In genomic region chr13:45207319-45207718, GRCh38 we compare ENCODE assay signal across 10 cellular contexts. TPM values are rescaled to one million over a fixed set of nuclear protein-coding genes. Genes with fewer than 3 reads are reported as not detected.
DNase-seq lines count a peak whose midpoint lies in the region; ATAC-seq and TF ChIP-seq lines count a peak whose summit lies in the region.
"Had no signal": no experiment of that assay in that cellular context is flagged by ENCODE, and none has a peak within 500 bp of the region (broad histone marks: within the 10 kb centered on the region; RNA-seq: fewer than 3 reads in every experiment).

No MANE protein-coding gene starts in this region.

- peaks cover 20% of the 10 kb centered on the region for H3K36me3 Mint-ChIP-seq in mesothelial cell of epicardium

- H3K27me3 Mint-ChIP-seq in mesothelial cell of epicardium (ENCODE audit: low read depth), result no peaks in the 10 kb centered on the region

- H3K9me3 ChIP-seq in AG04450 (ENCODE audit: control insufficient read depth, insufficient read depth, low read length), result no peaks in the 10 kb centered on the region
- H3K9me3 ChIP-seq: BE2C had no signal

- peaks cover 19% of the 10 kb centered on the region for H3K4me1 Mint-ChIP-seq in mesothelial cell of epicardium

- no peak for ATAC-seq in GM19324 (IDR thresholded peaks at IDR 0.05; ENCODE audit: low FRiP score, unreplicated experiment)

- in situ Hi-C loops in brain microvascular endothelial cell (cut with HindIII; ENCODE audit: low pct_ligation_motif_present, low sequenced_read_pairs), result no loop called here

- TF ChIP-seq CTCF in AG04450 (IDR thresholded peaks at IDR 0.05; ENCODE audit: low read depth, low read length) (no peak), brain microvascular endothelial cell (IDR thresholded peaks at IDR 0.05; ENCODE audit: low read depth, low read length, missing control alignments) (no peak), mesothelial cell of epicardium (IDR thresholded peaks at IDR 0.05; ENCODE audit: unreplicated experiment) (no peak)

- POLR2A ChIA-PET in AG04450 (lab: Yijun Ruan, JAX), result interaction anchor here (0.6 kb wide), 2 partner anchors 58 to 771 kb away, joined by 3 to 4 read pairs; no protein-coding TSS in a partner anchor

- CTCF ChIA-PET in AG04450 (lab: Charles Lee), result interaction anchor here (0.6 kb wide), 1 partner anchor 104 kb away, joined by 3 read pairs; no protein-coding TSS in a partner anchor

- H3K27me3 ChIP-seq in AG04450 (ENCODE audit: control insufficient read depth, insufficient read depth, low read length) (no peaks in the 10 kb centered on the region), brain microvascular endothelial cell (replicated peaks) (no peaks in the 10 kb centered on the region)
- H3K27me3 ChIP-seq: BE2C had no signal

- peak overlapping the region; percentile 75 for H3K27ac Mint-ChIP-seq in mesothelial cell of epicardium

- H3K36me3 ChIP-seq in brain microvascular endothelial cell (replicated peaks), result peaks cover 3% of the 10 kb centered on the region

- H3K27ac ChIP-seq in AG04450 (ENCODE audit: low read depth, low read length) (peak overlapping the region; percentile 91), brain microvascular endothelial cell (peak overlapping the region; percentile 84)

- peaks cover 1% of the 10 kb centered on the region for H3K9me3 Mint-ChIP-seq in mesothelial cell of epicardium

- H3K4me3 ChIP-seq in AG04450 (ENCODE audit: low read depth, low read length) (no peak overlapping the region), brain microvascular endothelial cell (ENCODE audit: low read depth, low read length) (no peak overlapping the region)

- DNase-seq in AG04450 (ENCODE audit: low read depth, low spot score) (no peak), NCI-H1930 (lab: John Stamatoyannopoulos, UW) (peak; percentile 53 to 59), brain microvascular endothelial cell (no peak), mesothelial cell of epicardium (ENCODE audit: low spot score in 2 of 2, unreplicated experiment in 2 of 2) (no peak), putamen (ENCODE audit: low spot score) (no peak)
- no peak for DNase-seq in activated effector memory CD4-positive, alpha-beta T cell treated with Interleukin-2 at 50 U/mL for 16 hours
- no peak for DNase-seq in activated naive CD4-positive, alpha-beta T cell (lab: John Stamatoyannopoulos, UW)
- DNase-seq: effector CD4-positive, alpha-beta T cell had no signal

- no peak overlapping the region for H3K4me3 Mint-ChIP-seq in mesothelial cell of epicardium

RNA-seq across cellular contexts. Expression of gene KCTD4, which starts 6.5 kb away (rescaled TPM):
- 0.09 and 0.14 TPM in 2 replicates for polyA plus RNA-seq in AG04450 (2011; rRNA removed)
- not detected in 2 replicates for polyA minus RNA-seq in AG04450 (2011; rRNA and poly(A)+ RNA removed)
- total RNA-seq in mesothelial cell of epicardium, result not detected in 3 replicates

Comparison
In these comparisons a context has a peak if more than half of its experiments do, and no peak if none do; other contexts are left out.
1. DNase-seq: peak in NCI-H1930 (2 of 2); none in AG04450 (single experiment), brain microvascular endothelial cell (single experiment), mesothelial cell of epicardium (0 of 2), activated effector memory CD4-positive, alpha-beta T cell treated with Interleukin-2 at 50 U/mL for 16 hours (single experiment), putamen (single experiment) and activated naive CD4-positive, alpha-beta T cell (0 of 4).